ENCODE assay signal across 23 cellular contexts in genomic region chr6:62217866-62218265, GRCh38.
"Had no signal": no experiment of that assay in that cellular context is flagged by ENCODE, and none has a peak within 500 bp of the region (broad histone marks: within the 10 kb centered on the region; RNA-seq: fewer than 3 reads in every experiment).

No MANE protein-coding gene starts in this region.

- H3K4me3 ChIP-seq: MG63, SJSA1, SK-N-MC had no signal

- DNase-seq: Karpas-422, KG1, MG63, NCI-H1092, NCI-H1105 treated with DMSO at 0.1 percent for 48 hours, NCI-H1417 treated with DMSO at 0.1 percent for 48 hours, NCI-H146, NCI-H1694 treated with DMSO at 0.1 percent for 48 hours, NCI-H1930, NCI-H2171, NCI-H226, NCI-H446, NCI-H510A, NCI-H524 treated with DMSO at 0.1 percent for 48 hours, NCI-H774, Right ventricle myocardium superior, RPMI8226, SIG-M5, SW 1271, T-cell had no signal

- FAIRE-seq: RCC 7860 had no signal

- H3K4me1 ChIP-seq: SJSA1 had no signal

- H3K36me3 ChIP-seq: MG63, SJSA1 had no signal

- H3K27ac ChIP-seq: SJSA1, SK-N-MC had no signal

- H3K27me3 ChIP-seq: MG63, SJSA1 had no signal

- H3K9me3 ChIP-seq: MG63, SJSA1 had no signal
